In the genomic region with DNA sequence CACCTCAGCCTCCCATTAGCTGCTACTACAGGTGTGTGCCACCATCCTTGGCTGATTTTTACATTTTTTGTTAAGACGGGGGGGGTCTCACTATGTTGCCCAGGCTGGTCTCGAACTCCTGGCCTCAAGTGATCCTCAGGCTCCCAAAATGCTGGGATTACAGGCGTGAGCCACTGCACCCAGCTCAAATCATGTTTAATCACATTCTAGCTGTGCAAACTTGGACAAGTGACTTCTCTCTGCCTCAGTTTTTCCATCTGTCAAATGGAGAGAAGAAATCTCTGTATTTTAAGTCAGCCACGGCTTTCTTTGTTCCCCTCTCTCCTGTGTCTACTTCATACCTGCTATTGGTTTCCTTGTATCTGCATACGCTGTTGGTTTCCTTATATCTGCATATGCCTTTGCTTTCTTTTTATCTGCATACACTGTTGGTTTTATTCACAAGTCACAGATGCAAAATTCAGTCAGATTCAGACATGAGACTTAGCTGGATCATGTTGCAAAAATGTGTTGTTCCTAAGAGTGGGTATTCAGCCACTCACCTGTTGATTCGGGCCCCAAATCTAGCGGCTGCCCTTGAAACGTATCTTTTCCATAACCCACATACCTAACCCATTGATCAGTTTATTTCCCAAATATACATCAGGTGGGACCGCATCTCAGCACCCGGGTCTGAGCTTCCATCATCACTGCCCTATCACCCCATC, we compare ENCODE assay signal across 28 cellular contexts.
"Had no signal": no experiment of that assay in that cellular context is flagged by ENCODE, and none has a peak within 500 bp of the region (broad histone marks: within the 10 kb centered on the region; RNA-seq: fewer than 3 reads in every experiment).

No MANE protein-coding gene starts in this region.

- H3K27ac ChIP-seq: neutrophil, pancreas, prostate gland, skin epidermis, spleen, suprapubic skin, testis, tibial artery, transverse colon, upper lobe of right lung, uterus had no signal

- H3K27me3 ChIP-seq: neutrophil, pancreas, suprapubic skin, testis, tibial artery, transverse colon, uterus had no signal

- ATAC-seq: naive thymus-derived CD8-positive, alpha-beta T cell; natural killer cell treated with Interleukin-12 subunit alpha and Interleukin-12 subunit beta and Interleukin-15 and Interleukin-18, amount 100 ng/mL, for 72 hours; pancreas; right cardiac atrium; sciatic nerve; stimulated activated memory B cell treated with anti-CD40 and anti-IgM and Interleukin-4, amounts not matched to agents 10 μg/mL and 1 μg/mL and 100 μg/mL, for 72 hours; stimulated activated naive CD8-positive, alpha-beta T cell treated with anti-CD3 and anti-CD28 coated beads, Interleukin-15, amount 100 ng/mL, for 72 hours; stimulated activated naive CD8-positive, alpha-beta T cell treated with anti-CD3 and anti-CD28 coated beads, Interleukin-15, Interleukin-2, amounts not matched to agents 100 U/mL and 50 U/mL, for 24 hours; upper lobe of right lung had no signal

- DNase-seq: naive thymus-derived CD8-positive, alpha-beta T cell; nephron progenitor cell; nucleus accumbens; pancreas; spleen; stimulated activated CD4-positive, alpha-beta T cell treated with anti-CD3 and anti-CD28 coated beads, Interleukin-12 subunit alpha, Interleukin-12 subunit beta, amount 100 ng/mL, for 4 hours; stimulated activated CD4-positive, alpha-beta T cell treated with anti-CD3 and anti-CD28 coated beads, Interleukin-1b, Interleukin-23, amount 100 ng/mL, for 48 hours; stimulated activated CD4-positive, alpha-beta T cell treated with anti-CD3 and anti-CD28 coated beads, Interleukin-4, amount 100 ng/mL, for 1 hour; stimulated activated CD4-positive, alpha-beta T cell treated with anti-CD3 and anti-CD28 coated beads, Interleukin-4, amount 100 ng/mL, for 4 hours; stimulated activated CD8-positive, alpha-beta memory T cell treated with anti-CD3 and anti-CD28 coated beads, Interleukin-4, amount 100 ng/mL, for 48 hours; stimulated activated naive CD4-positive, alpha-beta T cell; stimulated activated naive CD8-positive, alpha-beta T cell treated with anti-CD3 and anti-CD28 coated beads, Interleukin-15, amount 100 ng/mL, for 72 hours; stimulated activated naive CD8-positive, alpha-beta T cell treated with anti-CD3 and anti-CD28 coated beads, Interleukin-15, Interleukin-2, amounts not matched to agents 100 U/mL and 50 U/mL, for 24 hours; substantia nigra; testis; tibial artery; transverse colon; upper lobe of right lung; uterus had no signal

- FAIRE-seq: pancreas had no signal

- H3K4me1 ChIP-seq: pancreas, prostate gland, suprapubic skin, transverse colon, upper lobe of right lung had no signal

- H3K4me2 ChIP-seq: smooth muscle cell had no signal

- H3K36me3 ChIP-seq: pancreas, prostate gland, spleen, upper lobe of right lung, uterus had no signal

- H3K9me3 ChIP-seq: neutrophil, pancreas, prostate gland, spleen, suprapubic skin, testis, tibial artery, transverse colon, upper lobe of right lung, uterus had no signal

- H3K4me3 ChIP-seq: pancreas, prostate gland, skin epidermis, smooth muscle cell, spleen, suprapubic skin, testis, tibial artery, transverse colon, upper lobe of right lung, uterus had no signal
